In genomic region chr16:14308357-14308723, GRCh38 we compare ENCODE assay signal across 11 cellular contexts.
DNase-seq lines count a peak whose midpoint lies in the region; FAIRE-seq and TF ChIP-seq lines count a peak whose summit lies in the region.
"Had no signal": no experiment of that assay in that cellular context is flagged by ENCODE, and none has a peak within 500 bp of the region (broad histone marks: within the 10 kb centered on the region; RNA-seq: fewer than 3 reads in every experiment).

No MANE protein-coding gene starts in this region.

- H3K9me1 ChIP-seq in keratinocyte (ENCODE audit: control insufficient read depth, extremely low read depth, insufficient read depth, low read length), result no peaks in the 10 kb centered on the region

- H3K4me1 Mint-ChIP-seq in activated naive CD4-positive, alpha-beta T cell treated with anti-CD3 and anti-CD28 coated beads, Interleukin-2, amount 50 U/mL, for 24 hours, result peaks cover 51% of the 10 kb centered on the region
- peaks cover 14% of the 10 kb centered on the region for H3K4me1 Mint-ChIP-seq in activated CD4-positive, alpha-beta T cell treated with anti-CD3 and anti-CD28 coated beads, Interleukin-2, amount 10 ng/mL, durations not matched to agents 24 days and 14 days

- dilution Hi-C loops in keratinocyte (cut with MboI; ENCODE audit: extremely low pct_ligation_motif_present, low sequenced_read_pairs), result no loop called here

- peaks cover 72% of the 10 kb centered on the region for H3F3A ChIP-seq in SU-DHL-6 (ENCODE audit: insufficient read depth)

- H3K4me1 ChIP-seq in keratinocyte (ENCODE audit: control insufficient read depth, extremely low read depth, insufficient read depth, low read length) (peaks cover 64% of the 10 kb centered on the region), tibial artery (peaks cover 4 to 76% (median 63%) of the 10 kb centered on the region in 4 donors)

- intact Hi-C loops in tibial artery (cut with DNase I; ENCODE audit: low total_unique reads), result loop anchor here (10.0 kb wide), 1 partner anchor 316 kb away; no protein-coding TSS in a partner anchor
- intact Hi-C loops in activated CD4-positive, alpha-beta T cell treated with anti-CD3 and anti-CD28 coated beads, Interleukin-2, amount 10 ng/mL, durations not matched to agents 24 days and 14 days (cut with micrococcal nuclease), result no loop called here

- no peak for DNase-seq in activated naive CD4-positive, alpha-beta T cell (lab: John Stamatoyannopoulos, UW)
- DNase-seq in keratinocyte (ENCODE audit: low read depth, low spot score) (no peak), tibial artery (no peak)
- DNase-seq in activated CD4-positive, CD25-positive, alpha-beta regulatory T cell treated with anti-CD3 and anti-CD28 coated beads, Interleukin-2, amount 50 U/mL, for 72 hours, result no peak
- no peak for DNase-seq in activated effector memory CD4-positive, alpha-beta T cell treated with Interleukin-2 at 50 U/mL for 16 hours
- DNase-seq in activated CD4-positive, alpha-beta T cell treated with anti-CD3 and anti-CD28 coated beads, Interleukin-2, amount 10 ng/mL, durations not matched to agents 24 days and 14 days, result no peak
- DNase-seq: naive B cell, T-helper 17 cell had no signal

- H3K9ac ChIP-seq in SU-DHL-6 (ENCODE audit: low read length) (peak overlapping the region; percentile 97), keratinocyte (ENCODE audit: control insufficient read depth, extremely low read depth, insufficient read depth, low read length) (peak overlapping the region; percentile 84)

- H2AFZ ChIP-seq in SU-DHL-6 (ENCODE audit: low read depth, low read length, severe bottlenecking) (no peak overlapping the region), keratinocyte (ENCODE audit: control insufficient read depth, low read length) (no peak overlapping the region)

- H4K20me1 ChIP-seq in SU-DHL-6 (ENCODE audit: low read depth, low read length) (no peaks in the 10 kb centered on the region), keratinocyte (ENCODE audit: control insufficient read depth, extremely low read depth, insufficient read depth, low read length) (no peaks in the 10 kb centered on the region)

- H3K4me3 ChIP-seq in SU-DHL-6 (ENCODE audit: insufficient read depth, low read length, poor library complexity, severe bottlenecking) (peak overlapping the region; percentile 86), keratinocyte (ENCODE audit: control insufficient read depth in 2 of 3, extremely low read depth in 1 of 3, insufficient read depth in 2 of 3, low read depth in 1 of 3, low read length in 3 of 3) (peak overlapping the region in 2 of 3 experiments; percentile 29 to 52), tibial artery (peak overlapping the region; percentile 10 to 37)

- H3K9me2 ChIP-seq in SU-DHL-6 (replicated peaks; ENCODE audit: insufficient read depth, low read length), result no peaks in the 10 kb centered on the region

- H3K9me3 ChIP-seq in SU-DHL-6 (ENCODE audit: insufficient read depth, low read length), result no peaks in the 10 kb centered on the region
- H3K9me3 ChIP-seq in keratinocyte (ENCODE audit: control insufficient read depth, low read depth, low read length), result no peaks in the 10 kb centered on the region
- H3K9me3 ChIP-seq in tibial artery, result no peaks in the 10 kb centered on the region

- H3K4me3 Mint-ChIP-seq in activated naive CD4-positive, alpha-beta T cell treated with anti-CD3 and anti-CD28 coated beads, Interleukin-2, amount 50 U/mL, for 24 hours, result peak overlapping the region; percentile 83
- H3K4me3 Mint-ChIP-seq in activated CD4-positive, alpha-beta T cell treated with anti-CD3 and anti-CD28 coated beads, Interleukin-2, amount 10 ng/mL, durations not matched to agents 24 days and 14 days, result no peak overlapping the region

- H3K27me3 ChIP-seq in SU-DHL-6 (ENCODE audit: low read length), result no peaks in the 10 kb centered on the region
- H3K27me3 ChIP-seq in keratinocyte (ENCODE audit: control insufficient read depth, extremely low read depth, insufficient read depth, low read length), result no peaks in the 10 kb centered on the region
- no peaks in the 10 kb centered on the region for H3K27me3 ChIP-seq in tibial artery

- no peak overlapping the region for H3K27ac Mint-ChIP-seq in activated naive CD4-positive, alpha-beta T cell treated with anti-CD3 and anti-CD28 coated beads, Interleukin-2, amount 50 U/mL, for 24 hours
- H3K27ac Mint-ChIP-seq in activated CD4-positive, alpha-beta T cell treated with anti-CD3 and anti-CD28 coated beads, Interleukin-2, amount 10 ng/mL, durations not matched to agents 24 days and 14 days, result no peak overlapping the region

- no peak for TF ChIP-seq CTCF in SU-DHL-6 (IDR thresholded peaks at IDR 0.05; ENCODE audit: insufficient read depth, low read length, poor library complexity, severe bottlenecking)
- no peak for TF ChIP-seq CTCF in keratinocyte (optimal IDR thresholded peaks at IDR 0.05 in 1 of 3, IDR thresholded peaks at IDR 0.05 in 1 of 3, conservative IDR thresholded peaks at IDR 0.05 in 1 of 3; ENCODE audit: extremely low read depth in 1 of 3, insufficient read depth in 2 of 3, low read length in 3 of 3)
- no peak for TF ChIP-seq CTCF in tibial artery (IDR thresholded peaks at IDR 0.05)

- FAIRE-seq in keratinocyte (lab: Jason Lieb, UNC), result no peak

- H3K27ac ChIP-seq in SU-DHL-6 (ENCODE audit: low read depth, low read length) (peak overlapping the region; percentile 95), keratinocyte (ENCODE audit: control insufficient read depth, insufficient read depth, low read length) (peak overlapping the region; percentile 89), tibial artery (peak overlapping the region; percentile 47 to 69)

- no peaks in the 10 kb centered on the region for H3K9me3 Mint-ChIP-seq in activated naive CD4-positive, alpha-beta T cell treated with anti-CD3 and anti-CD28 coated beads, Interleukin-2, amount 50 U/mL, for 24 hours
- H3K9me3 Mint-ChIP-seq in activated CD4-positive, alpha-beta T cell treated with anti-CD3 and anti-CD28 coated beads, Interleukin-2, amount 10 ng/mL, durations not matched to agents 24 days and 14 days, result no peaks in the 10 kb centered on the region
- H3K9me3 Mint-ChIP-seq: naive B cell had no signal

- H3K27me3 Mint-ChIP-seq in activated naive CD4-positive, alpha-beta T cell treated with anti-CD3 and anti-CD28 coated beads, Interleukin-2, amount 50 U/mL, for 24 hours, result no peaks in the 10 kb centered on the region
- H3K27me3 Mint-ChIP-seq in activated CD4-positive, alpha-beta T cell treated with anti-CD3 and anti-CD28 coated beads, Interleukin-2, amount 10 ng/mL, durations not matched to agents 24 days and 14 days, result peaks cover 7% of the 10 kb centered on the region

- H3K36me3 ChIP-seq in SU-DHL-6 (ENCODE audit: low read length) (no peaks in the 10 kb centered on the region), keratinocyte (ENCODE audit: control insufficient read depth in 2 of 2, extremely low read depth in 1 of 2, insufficient read depth in 2 of 2, low read length in 2 of 2) (peaks cover 9 to 17% of the 10 kb centered on the region in 2 experiments), tibial artery (no peaks in the 10 kb centered on the region)

- H3K79me2 ChIP-seq in SU-DHL-6 (ENCODE audit: insufficient read depth, low read length), result peaks cover 100% of the 10 kb centered on the region
- H3K79me2 ChIP-seq in keratinocyte (ENCODE audit: control insufficient read depth, insufficient read depth, low read length), result peaks cover 90% of the 10 kb centered on the region

- H3K4me2 ChIP-seq in SU-DHL-6 (ENCODE audit: low read depth, low read length, poor library complexity, severe bottlenecking) (peak overlapping the region; percentile 91), keratinocyte (ENCODE audit: control insufficient read depth, extremely low read depth, insufficient read depth, low read depth, low read length) (peak overlapping the region; percentile 78)

- no peaks in the 10 kb centered on the region for H3K36me3 Mint-ChIP-seq in activated naive CD4-positive, alpha-beta T cell treated with anti-CD3 and anti-CD28 coated beads, Interleukin-2, amount 50 U/mL, for 24 hours
- H3K36me3 Mint-ChIP-seq in activated CD4-positive, alpha-beta T cell treated with anti-CD3 and anti-CD28 coated beads, Interleukin-2, amount 10 ng/mL, durations not matched to agents 24 days and 14 days (ENCODE audit: low read depth), result no peaks in the 10 kb centered on the region
- H3K36me3 Mint-ChIP-seq: brain, naive B cell had no signal

Comparison
In these comparisons a context has a peak if more than half of its experiments do, and no peak if none do; other contexts are left out.
1. H3K4me3 ChIP-seq: peak in every context shown above with its lines; median percentile 86 in SU-DHL-6; 40 in keratinocyte; 24 in tibial artery.